In genomic region chr1:36067871-36068270, GRCh38 we compare ENCODE assay signal across 26 cellular contexts. TPM values are rescaled to one million over a fixed set of nuclear protein-coding genes. Genes with fewer than 3 reads are reported as not detected.
"Had no signal": no experiment of that assay in that cellular context is flagged by ENCODE, and none has a peak within 500 bp of the region (broad histone marks: within the 10 kb centered on the region; RNA-seq: fewer than 3 reads in every experiment).

No MANE protein-coding gene starts in this region.

- H3K27ac Mint-ChIP-seq: activated CD4-positive, alpha-beta T cell treated with anti-CD3 and anti-CD28 coated beads for 36 hours; activated CD8-positive, alpha-beta T cell treated with anti-CD3 and anti-CD28 coated beads for 36 hours; activated naive CD4-positive, alpha-beta T cell treated with anti-CD3 and anti-CD28 coated beads, Interleukin-2, amount 10 ng/mL, durations not matched to agents 7 days and 5 days; activated naive CD8-positive, alpha-beta T cell treated with anti-CD3 and anti-CD28 coated beads for 36 hours; activated T-cell treated with anti-CD3 and anti-CD28 coated beads, Interleukin-2, amount 50 U/mL, for 72 hours; activated T-helper 2 cell treated with anti-CD3 and anti-CD28 coated beads, Interferon-gamma antibody, Interleukin-2, Interleukin-4, amounts not matched to agents 10 μg/mL and 5 μg/mL and 100 μg/mL, durations not matched to agents 14 hours and 24 hours and 36 hours; T-cell had no signal

- H3K27me3 ChIP-seq: breast epithelium, MG63 had no signal

- H3K4me1 Mint-ChIP-seq: activated CD4-positive, alpha-beta T cell treated with anti-CD3 and anti-CD28 coated beads for 36 hours; activated naive CD4-positive, alpha-beta T cell treated with anti-CD3 and anti-CD28 coated beads, Interleukin-2, amount 10 ng/mL, durations not matched to agents 7 days and 5 days; activated naive CD8-positive, alpha-beta T cell treated with anti-CD3 and anti-CD28 coated beads for 36 hours; T-cell had no signal

- H3K36me3 Mint-ChIP-seq: activated naive CD4-positive, alpha-beta T cell treated with anti-CD3 and anti-CD28 coated beads, Interleukin-2, amount 10 ng/mL, durations not matched to agents 7 days and 5 days; activated naive CD8-positive, alpha-beta T cell treated with anti-CD3 and anti-CD28 coated beads for 36 hours; T-cell had no signal

- H3K9me3 ChIP-seq: breast epithelium, MG63 had no signal

- DNase-seq: activated CD4-positive, alpha-beta T cell treated with anti-CD3 and anti-CD28 coated beads for 36 hours; activated CD4-positive, alpha-beta T cell treated with anti-CD3 and anti-CD28 coated beads, Interleukin-2, amount 50 U/mL, for 1 hour; activated CD8-positive, alpha-beta memory T cell treated with anti-CD3 and anti-CD28 coated beads, Interleukin-2, amount 50 U/mL, for 4 hours; activated CD8-positive, alpha-beta T cell treated with anti-CD3 and anti-CD28 coated beads for 36 hours; activated gamma-delta T cell treated with Interleukin-2 at 50 U/mL for 16 hours; activated naive CD4-positive, alpha-beta T cell treated with anti-CD3 and anti-CD28 coated beads, Interleukin-2, amount 10 ng/mL, durations not matched to agents 7 days and 5 days; activated naive CD8-positive, alpha-beta T cell treated with anti-CD3 and anti-CD28 coated beads for 36 hours; activated T-cell treated with anti-CD3 and anti-CD28 coated beads, Interleukin-2, amount 50 U/mL, for 72 hours; MG63; NCI-H1105; NCI-H1436; NCI-H1694 treated with DMSO at 0.1 percent for 48 hours; NCI-H2029 treated with DMSO at 0.1 percent for 48 hours; NCI-H345; NCI-H510A; NCI-H526 treated with DMSO at 0.1 percent for 48 hours; NCI-H82; SIG-M5; T-cell; WERI-Rb-1 had no signal

- H3K4me3 ChIP-seq: breast epithelium, MG63, SK-N-MC had no signal

- H3K27ac ChIP-seq: breast epithelium, SK-N-MC, WERI-Rb-1 had no signal

- H3K36me3 ChIP-seq: breast epithelium, MG63, WERI-Rb-1 had no signal

- H3K4me3 Mint-ChIP-seq: activated CD4-positive, alpha-beta T cell treated with anti-CD3 and anti-CD28 coated beads for 36 hours; activated CD8-positive, alpha-beta T cell treated with anti-CD3 and anti-CD28 coated beads for 36 hours; activated naive CD4-positive, alpha-beta T cell treated with anti-CD3 and anti-CD28 coated beads, Interleukin-2, amount 10 ng/mL, durations not matched to agents 7 days and 5 days; activated naive CD8-positive, alpha-beta T cell treated with anti-CD3 and anti-CD28 coated beads for 36 hours; activated T-cell treated with anti-CD3 and anti-CD28 coated beads, Interleukin-2, amount 50 U/mL, for 72 hours; T-cell had no signal

- H3K27me3 Mint-ChIP-seq: activated CD4-positive, alpha-beta T cell treated with anti-CD3 and anti-CD28 coated beads for 36 hours; activated CD8-positive, alpha-beta T cell treated with anti-CD3 and anti-CD28 coated beads for 36 hours; activated naive CD4-positive, alpha-beta T cell treated with anti-CD3 and anti-CD28 coated beads, Interleukin-2, amount 10 ng/mL, durations not matched to agents 7 days and 5 days; activated naive CD8-positive, alpha-beta T cell treated with anti-CD3 and anti-CD28 coated beads for 36 hours; T-cell had no signal

- H3K9me3 Mint-ChIP-seq: activated CD8-positive, alpha-beta T cell treated with anti-CD3 and anti-CD28 coated beads for 36 hours; activated naive CD4-positive, alpha-beta T cell treated with anti-CD3 and anti-CD28 coated beads, Interleukin-2, amount 10 ng/mL, durations not matched to agents 7 days and 5 days; activated T-cell treated with anti-CD3 and anti-CD28 coated beads, Interleukin-2, amount 50 U/mL, for 72 hours; activated T-helper 2 cell treated with anti-CD3 and anti-CD28 coated beads, Interferon-gamma antibody, Interleukin-2, Interleukin-4, amounts not matched to agents 10 μg/mL and 5 μg/mL and 100 μg/mL, durations not matched to agents 14 hours and 24 hours and 36 hours; T-cell had no signal

- H3K4me1 ChIP-seq: breast epithelium had no signal

RNA-seq across cellular contexts. Expression of gene TEKT2, which starts 16.0 kb away (rescaled TPM):
- total RNA-seq: OCI-LY7; RPMI7951; T-helper 2 cell treated with Interferon-gamma antibody and Interleukin-4, amounts not matched to agents 100 ng/mL and 5 ng/mL, for 36 hours had no signal

RNA-seq across cellular contexts. Expression of gene COL8A2, which starts 57.2 kb away (rescaled TPM):
- total RNA-seq: activated T-helper 2 cell treated with anti-CD3 and anti-CD28 coated beads, Interferon-gamma antibody, Interleukin-2, Interleukin-4, amounts not matched to agents 10 μg/mL and 5 μg/mL and 100 μg/mL, durations not matched to agents 14 hours and 24 hours and 36 hours; OCI-LY7; T-helper 2 cell treated with Interferon-gamma antibody and Interleukin-4, amounts not matched to agents 100 ng/mL and 5 ng/mL, for 36 hours had no signal
